Comparison of ENCODE assay signal across 24 cellular contexts in the genomic region with DNA sequence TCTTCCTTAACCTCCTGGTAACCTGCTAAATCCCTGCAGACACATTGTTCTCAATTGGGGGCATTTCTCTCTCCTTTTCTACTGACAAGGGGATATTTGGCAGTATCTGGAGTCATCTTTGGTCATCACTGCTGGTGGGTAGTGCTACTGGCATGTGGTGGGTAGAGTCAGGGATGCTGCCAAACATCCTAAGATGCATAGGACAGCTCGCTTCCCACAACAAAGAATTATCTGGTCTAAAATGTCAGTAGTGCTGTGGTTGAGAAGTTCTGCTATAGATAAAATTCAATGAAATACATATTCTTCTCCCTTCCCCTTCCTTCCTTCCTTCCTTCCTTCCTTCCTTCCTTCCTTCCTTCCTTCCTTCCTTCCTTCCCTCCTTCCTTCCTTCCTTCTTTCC.
"Had no signal": no experiment of that assay in that cellular context is flagged by ENCODE, and none has a peak within 500 bp of the region (broad histone marks: within the 10 kb centered on the region; RNA-seq: fewer than 3 reads in every experiment).

No MANE protein-coding gene starts in this region.

- H3K27ac ChIP-seq: colonic mucosa, coronary artery, epithelial cell of prostate, esophagus muscularis mucosa, esophagus squamous epithelium, foreskin keratinocyte, gastrocnemius medialis, gastroesophageal sphincter, heart left ventricle, heart right ventricle had no signal

- H3K27ac Mint-ChIP-seq: dendritic cell treated with granulocyte-macrophage colony-stimulating factor and Interleukin-4, amounts not matched to agents 40 ng/mL and 50 ng/mL, for 4 days; effector memory CD8-positive, alpha-beta T cell; endodermal cell had no signal

- H3K4me1 ChIP-seq: colonic mucosa, esophagus squamous epithelium, foreskin keratinocyte, gastrocnemius medialis, heart left ventricle, heart right ventricle had no signal

- H3K4me3 Mint-ChIP-seq: dendritic cell treated with granulocyte-macrophage colony-stimulating factor and Interleukin-4, amounts not matched to agents 40 ng/mL and 50 ng/mL, for 4 days; effector memory CD8-positive, alpha-beta T cell; endodermal cell had no signal

- H3K9me3 ChIP-seq: colonic mucosa, esophagus muscularis mucosa, esophagus squamous epithelium, gastrocnemius medialis, gastroesophageal sphincter, heart left ventricle, heart right ventricle had no signal

- H3K36me3 ChIP-seq: colonic mucosa, esophagus muscularis mucosa, esophagus squamous epithelium, gastrocnemius medialis, gastroesophageal sphincter, heart left ventricle, heart right ventricle had no signal

- H3K9me3 Mint-ChIP-seq: endodermal cell had no signal

- DNase-seq: colonic mucosa; cortex of kidney; dermis blood vessel endothelial cell; dorsolateral prefrontal cortex; effector CD4-positive, alpha-beta T cell; effector CD8-positive, alpha-beta T cell; effector memory CD4-positive, alpha-beta T cell; effector memory CD8-positive, alpha-beta T cell; endodermal cell; erythroblast; esophagus squamous epithelium; foreskin fibroblast; foreskin keratinocyte; foreskin melanocyte; gastrocnemius medialis; glutamatergic neuron; head of caudate nucleus; heart left ventricle; heart right ventricle had no signal

- H3K4me3 ChIP-seq: colonic mucosa, coronary artery, dorsolateral prefrontal cortex, esophagus muscularis mucosa, esophagus squamous epithelium, gastrocnemius medialis, gastroesophageal sphincter, heart left ventricle, heart right ventricle had no signal
